In the genomic region with DNA sequence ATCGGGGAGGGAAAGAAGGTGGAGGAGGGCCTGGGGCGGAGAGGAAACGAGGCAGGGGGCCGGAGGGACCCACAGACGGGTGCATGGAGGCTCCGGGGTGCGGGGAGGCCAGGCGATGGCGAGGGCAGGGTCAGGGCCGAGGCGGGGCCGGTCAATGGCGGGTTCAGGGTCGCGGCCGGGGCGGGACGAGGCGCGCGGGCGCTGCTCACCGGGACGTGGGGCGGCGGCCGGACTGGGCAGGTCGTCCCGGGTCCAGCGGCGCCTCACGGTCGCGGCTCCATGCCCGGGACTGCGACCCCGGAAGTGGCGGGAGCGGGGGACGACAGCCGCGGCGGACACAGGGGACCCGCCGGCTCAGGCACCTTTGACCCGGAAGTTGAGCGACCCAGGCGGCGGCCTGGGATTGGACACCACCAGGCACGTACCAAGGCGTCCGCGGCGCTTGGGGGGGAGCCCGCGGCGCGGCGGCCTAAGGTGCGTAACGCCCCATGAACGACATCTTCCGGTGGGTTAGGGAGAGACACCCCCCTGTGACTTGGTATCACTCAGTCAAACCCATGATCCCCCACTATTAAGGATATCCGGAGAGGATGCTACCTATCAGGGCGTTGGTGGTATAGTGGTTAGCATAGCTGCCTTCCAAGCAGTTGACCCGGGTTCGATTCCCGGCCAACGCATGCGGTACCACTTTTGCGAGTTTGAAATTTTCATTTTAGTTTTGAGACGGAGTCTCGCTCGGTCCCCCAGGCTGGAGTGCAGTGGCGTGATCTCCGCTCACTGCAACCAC, we compare ENCODE assay signal across 8 cellular contexts. TPM values are rescaled to one million over a fixed set of nuclear protein-coding genes. Genes with fewer than 3 reads are reported as not detected.
DNase-seq lines count a peak whose midpoint lies in the region; ATAC-seq and TF ChIP-seq lines count a peak whose summit lies in the region.

A gene (minus strand): TSS at position 378 of the 787 bp plus-strand sequence. CDS start 3,936 bp downstream, outside the sequence.

- H3K9me3 Mint-ChIP-seq in activated CD4-positive, alpha-beta T cell treated with anti-CD3 and anti-CD28 coated beads, Interleukin-2, amount 10 ng/mL, durations not matched to agents 24 days and 14 days, result peaks cover 5% of the 10 kb centered on the region

- peak within 1 kb of the TSS; percentile 97 for H3K4me3 Mint-ChIP-seq in activated CD4-positive, alpha-beta T cell treated with anti-CD3 and anti-CD28 coated beads, Interleukin-2, amount 10 ng/mL, durations not matched to agents 24 days and 14 days

- intact Hi-C loops in activated CD4-positive, alpha-beta T cell treated with anti-CD3 and anti-CD28 coated beads, Interleukin-2, amount 10 ng/mL, durations not matched to agents 24 days and 14 days (cut with micrococcal nuclease), result loop anchor here (1.0 to 10.0 kb wide), 6 partner anchors 9 to 961 kb away; a partner anchor contains a TSS

- H3K36me3 ChIP-seq in BLaER1, result peaks cover 33% of the 10 kb centered on the region

- H3K9me3 ChIP-seq in BLaER1, result no peaks in the 10 kb centered on the region

- peak within 1 kb of the TSS; percentile 98 for H3K4me3 ChIP-seq in BLaER1
- H3K4me3 ChIP-seq in coronary artery, result peak within 1 kb of the TSS; percentile 99

- no peaks in the 10 kb centered on the region for H3K27me3 ChIP-seq in BLaER1
- no peaks in the 10 kb centered on the region for H3K27me3 ChIP-seq in layer of hippocampus (ENCODE audit: control insufficient read depth, insufficient read depth, low read length)

- ATAC-seq in GM19324 (IDR thresholded peaks at IDR 0.05; ENCODE audit: low FRiP score, unreplicated experiment) (peak; percentile 94), HG03469 (IDR thresholded peaks at IDR 0.05; ENCODE audit: unreplicated experiment) (peak; percentile 86)

- peak within 1 kb of the TSS; percentile 100 for H3K4me2 ChIP-seq in BLaER1

- H3K27ac ChIP-seq in BLaER1 (peak within 1 kb of the TSS; percentile 94), coronary artery (peak within 1 kb of the TSS; percentile 93 to 98), layer of hippocampus (ENCODE audit: low read depth, low read length) (peak within 1 kb of the TSS; percentile 86)

- peaks cover 44% of the 10 kb centered on the region for H4K20me1 ChIP-seq in BLaER1

- peaks cover 30% of the 10 kb centered on the region for H3K4me1 Mint-ChIP-seq in activated CD4-positive, alpha-beta T cell treated with anti-CD3 and anti-CD28 coated beads, Interleukin-2, amount 10 ng/mL, durations not matched to agents 24 days and 14 days

- peaks cover 19% of the 10 kb centered on the region for H3K36me3 Mint-ChIP-seq in activated CD4-positive, alpha-beta T cell treated with anti-CD3 and anti-CD28 coated beads, Interleukin-2, amount 10 ng/mL, durations not matched to agents 24 days and 14 days (ENCODE audit: low read depth)

- peaks cover 7% of the 10 kb centered on the region for H3K27me3 Mint-ChIP-seq in activated CD4-positive, alpha-beta T cell treated with anti-CD3 and anti-CD28 coated beads, Interleukin-2, amount 10 ng/mL, durations not matched to agents 24 days and 14 days

- peak within 1 kb of the TSS; percentile 92 for H3K27ac Mint-ChIP-seq in activated CD4-positive, alpha-beta T cell treated with anti-CD3 and anti-CD28 coated beads, Interleukin-2, amount 10 ng/mL, durations not matched to agents 24 days and 14 days

- peak within 1 kb of the TSS; percentile 94 for H3K9ac ChIP-seq in BLaER1

- H3K4me1 ChIP-seq in BLaER1, result peaks cover 27% of the 10 kb centered on the region

- peak; percentile 87 for DNase-seq in NCI-H526 treated with DMSO at 0.1 percent for 48 hours (lab: John Stamatoyannopoulos, UW)
- peak; percentile 99 for DNase-seq in activated CD4-positive, alpha-beta T cell treated with anti-CD3 and anti-CD28 coated beads, Interleukin-2, amount 10 ng/mL, durations not matched to agents 24 days and 14 days
- peak; percentile 99 for DNase-seq in coronary artery (ENCODE audit: low spot score)
- DNase-seq in stimulated activated CD4-positive, alpha-beta T cell treated with anti-CD3 and anti-CD28 coated beads, Interleukin-1b, Interleukin-23, amount 100 ng/mL, for 4 hours (ENCODE audit: low read depth in 2 of 2), result peak; percentile 91 to 99

- TF ChIP-seq CTCF in coronary artery (IDR thresholded peaks at IDR 0.05), result no peak

RNA-seq across cellular contexts. Expression of the gene that starts here (rescaled TPM):
- 86.4 and 95.9 TPM in 2 replicates for total RNA-seq in activated CD4-positive, alpha-beta T cell treated with anti-CD3 and anti-CD28 coated beads, Interleukin-2, amount 10 ng/mL, durations not matched to agents 24 days and 14 days

Comparison
In these comparisons a context has a peak if more than half of its experiments do, and no peak if none do; other contexts are left out.
1. Peak in every context shown above with its lines: DNase-seq, ATAC-seq, H3K4me3 ChIP-seq and H3K27ac ChIP-seq.